Comparison of ENCODE assay signal across 1 cellular context in genomic region chr20:324177-325042, GRCh38.
TF ChIP-seq lines count a peak whose summit lies in the region.

No MANE protein-coding gene starts in this region.

TF ChIP-seq in HepG2, 621 proteins besides CTCF, POLR2A, EP300 and RAD21 (continued from another document and continues in another):
- TF ChIP-seq ZNF607 (CRISPR knock-in tag; IDR thresholded peaks at IDR 0.05; ENCODE audit: borderline replicate concordance) (peak; percentile 97), ATF7-NPFF (CRISPR knock-in tag; IDR thresholded peaks at IDR 0.05; ENCODE audit: low read depth) (peak; percentile 99), ZNF549 (CRISPR knock-in tag; IDR thresholded peaks at IDR 0.05) (peak; percentile 66), TCF12 (IDR thresholded peaks at IDR 0.05) (no peak), TCF12 (CRISPR knock-in tag; IDR thresholded peaks at IDR 0.05) (peak; percentile 69), ZNF230 (CRISPR knock-in tag; IDR thresholded peaks at IDR 0.05) (peak; percentile 99), MEIS1 (CRISPR knock-in tag; IDR thresholded peaks at IDR 0.05; ENCODE audit: borderline replicate concordance) (peak; percentile 88), DZIP1 (CRISPR knock-in tag; IDR thresholded peaks at IDR 0.05) (peak; percentile 97), STAG1 (CRISPR knock-in tag; IDR thresholded peaks at IDR 0.05) (peak; percentile 37), ZMYM2 (CRISPR knock-in tag; IDR thresholded peaks at IDR 0.05) (peak; percentile 77), FOXJ3 (CRISPR knock-in tag; IDR thresholded peaks at IDR 0.05; ENCODE audit: borderline replicate concordance) (0 out of 2 replicates have a peak, but pooled peaks have one; percentile 46), ARNT (IDR thresholded peaks at IDR 0.05) (no peak), RCOR2 (CRISPR knock-in tag; IDR thresholded peaks at IDR 0.05) (peak; percentile 24; the same call in 1 of the 2 replicates), NFRKB (IDR thresholded peaks at IDR 0.05) (no peak), ZNF329 (CRISPR knock-in tag; IDR thresholded peaks at IDR 0.05; ENCODE audit: low read depth) (no peak), ZNF326 (CRISPR knock-in tag; IDR thresholded peaks at IDR 0.05; ENCODE audit: borderline replicate concordance) (no peak; the same call in 1 of the 2 replicates), SETDB1 (CRISPR knock-in tag; IDR thresholded peaks at IDR 0.05; ENCODE audit: borderline replicate concordance) (no peak), JARID2 (CRISPR knock-in tag; IDR thresholded peaks at IDR 0.05; ENCODE audit: insufficient replicate concordance) (peak; percentile 32), MYC (CRISPR knock-in tag; IDR thresholded peaks at IDR 0.05; ENCODE audit: borderline replicate concordance) (peak; percentile 100), NAIF1 (CRISPR knock-in tag; IDR thresholded peaks at IDR 0.05; ENCODE audit: borderline replicate concordance) (peak; percentile 93; the same call in 1 of the 2 replicates), HMG20B (CRISPR knock-in tag; conservative IDR thresholded peaks at IDR 0.05) (peak; percentile 48; the same call in 1 of the 2 replicates), ZGPAT (CRISPR knock-in tag; IDR thresholded peaks at IDR 0.05) (peak; percentile 98), CAMTA2 (CRISPR knock-in tag; IDR thresholded peaks at IDR 0.05; ENCODE audit: borderline replicate concordance) (peak; percentile 90), E2F1 (CRISPR knock-in tag; IDR thresholded peaks at IDR 0.05) (peak; percentile 84), PHB2 (IDR thresholded peaks at IDR 0.05; ENCODE audit: partially characterized antibody) (no peak), ZBTB44 (CRISPR knock-in tag; IDR thresholded peaks at IDR 0.05) (peak; percentile 88; the same call in 1 of the 2 replicates), ZBTB37 (CRISPR knock-in tag; IDR thresholded peaks at IDR 0.05) (0 out of 2 replicates have a peak, but pooled peaks have one; percentile 17), ZNF878 (CRISPR knock-in tag; IDR thresholded peaks at IDR 0.05) (peak; percentile 41; the same call in 1 of the 2 replicates), NRL (CRISPR knock-in tag; IDR thresholded peaks at IDR 0.05; ENCODE audit: borderline replicate concordance) (peak; percentile 95), ZBTB7B (CRISPR knock-in tag; IDR thresholded peaks at IDR 0.05) (no peak; the same call in 1 of the 2 replicates), TP53 (CRISPR knock-in tag; conservative IDR thresholded peaks at IDR 0.05) (0 out of 2 replicates have a peak, but pooled peaks have one; percentile 70), ZNF740 (CRISPR knock-in tag; IDR thresholded peaks at IDR 0.05) (peak; percentile 95), KLF12 (CRISPR knock-in tag; IDR thresholded peaks at IDR 0.05; ENCODE audit: borderline replicate concordance) (peak; percentile 99), ZNF597 (CRISPR knock-in tag; IDR thresholded peaks at IDR 0.05) (peak; percentile 37; the same call in 1 of the 2 replicates), NCOA5 (CRISPR knock-in tag; IDR thresholded peaks at IDR 0.05) (no peak), HMGXB4 (CRISPR knock-in tag; IDR thresholded peaks at IDR 0.05; ENCODE audit: borderline replicate concordance in 1 of 2, low read depth in 1 of 2) (peak; percentile 92 to 93; a peak in 3 of 4 replicates), SP2 (CRISPR knock-in tag; IDR thresholded peaks at IDR 0.05) (no peak), EHMT2 (IDR thresholded peaks at IDR 0.05; ENCODE audit: borderline replicate concordance, low read depth, low read length) (no peak), RARG (CRISPR knock-in tag; IDR thresholded peaks at IDR 0.05; ENCODE audit: low read depth) (no peak), SALL1 (CRISPR knock-in tag; IDR thresholded peaks at IDR 0.05) (peak; percentile 98), HMGXB3 (CRISPR knock-in tag; IDR thresholded peaks at IDR 0.05; ENCODE audit: borderline replicate concordance) (peak; percentile 91; the same call in 1 of the 2 replicates), HNF4A (CRISPR knock-in tag; IDR thresholded peaks at IDR 0.05) (peak; percentile 29; the same call in 1 of the 2 replicates), MBD4 (IDR thresholded peaks at IDR 0.05; ENCODE audit: borderline replicate concordance, low read length) (no peak)
